ENCODE assay signal across 18 cellular contexts in the genomic region with DNA sequence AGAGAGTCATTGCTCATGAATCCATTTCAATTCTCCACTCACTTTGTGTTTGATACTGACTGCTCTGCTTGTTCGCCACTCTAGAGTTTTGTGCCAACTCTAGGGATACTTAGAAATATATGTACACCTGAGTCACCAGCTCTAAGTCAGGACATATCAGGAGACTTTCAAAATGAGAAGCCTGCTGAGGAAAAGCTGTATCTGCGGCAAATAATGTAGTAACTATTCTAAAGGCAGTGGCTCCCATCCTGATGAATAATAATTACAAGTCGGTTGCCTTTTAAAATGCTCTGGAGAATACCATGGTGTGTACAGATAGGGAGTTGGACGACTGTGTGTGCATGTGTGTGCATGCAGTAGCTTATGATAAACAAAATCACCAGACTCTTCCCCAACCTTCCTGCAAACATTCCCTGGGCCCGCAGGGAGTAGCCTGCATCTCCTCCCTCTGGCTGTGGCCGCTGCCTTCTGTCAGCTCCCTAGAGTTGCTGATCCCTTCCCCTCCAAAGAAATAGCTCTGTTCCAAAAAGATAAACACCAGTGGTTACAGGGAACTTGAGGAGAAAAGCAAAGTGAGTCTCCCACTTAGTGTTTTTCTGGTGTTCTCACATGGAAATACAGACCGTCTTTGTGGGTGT.
A peak's percentile ranks its signal among the peaks of the same experiment; 100 is the strongest.
DNase-seq lines count a peak whose midpoint lies in the region; ATAC-seq and TF ChIP-seq lines count a peak whose summit lies in the region.
"Had no signal": no experiment of that assay in that cellular context is flagged by ENCODE, and none has a peak within 500 bp of the region (broad histone marks: within the 10 kb centered on the region; RNA-seq: fewer than 3 reads in every experiment).

No MANE protein-coding gene starts in this region.

- TF ChIP-seq CTCF in epithelial cell of esophagus (IDR thresholded peaks at IDR 0.05; ENCODE audit: insufficient read depth, low read depth, low read length, missing control alignments), result no peak
- no peak for TF ChIP-seq CTCF in thoracic aorta (IDR thresholded peaks at IDR 0.05)
- no peak for TF ChIP-seq CTCF in upper lobe of right lung (IDR thresholded peaks at IDR 0.05)

- H3K27ac ChIP-seq in mesodermal cell (ENCODE audit: low read depth, low read length, severe bottlenecking) (peak overlapping the region; percentile 54), thoracic aorta (peak overlapping the region; percentile 5 to 27), upper lobe of right lung (no peak overlapping the region)
- H3K27ac ChIP-seq: 22Rv1, BLaER1 had no signal

- no peaks in the 10 kb centered on the region for H3K27me3 ChIP-seq in thoracic aorta (replicated peaks; ENCODE audit: insufficient read depth)
- H3K27me3 ChIP-seq in upper lobe of right lung, result no peaks in the 10 kb centered on the region
- H3K27me3 ChIP-seq: BLaER1 had no signal

- H3K36me3 ChIP-seq in mesodermal cell (ENCODE audit: control insufficient read depth, insufficient read depth, low read length) (no peaks in the 10 kb centered on the region), thoracic aorta (no peaks in the 10 kb centered on the region), upper lobe of right lung (no peaks in the 10 kb centered on the region)
- H3K36me3 ChIP-seq: BLaER1 had no signal

- peak; percentile 32 for DNase-seq in DMS 273 (lab: John Stamatoyannopoulos, UW; ENCODE audit: unreplicated experiment)
- DNase-seq in DMS 273 treated with DMSO at 0.1 percent for 48 hours (lab: John Stamatoyannopoulos, UW), result no peak
- peak; percentile 67 for DNase-seq in epithelial cell of esophagus (ENCODE audit: low read depth)
- DNase-seq in thoracic aorta (ENCODE audit: low spot score), result no peak
- DNase-seq in germinal center (ENCODE audit: low spot score), result no peak
- DNase-seq in activated CD4-positive, alpha-beta T cell treated with anti-CD3 and anti-CD28 coated beads for 48 hours, result no peak
- no peak for DNase-seq in upper lobe of right lung
- DNase-seq: H7, Karpas-422, MM.1S, NCI-H1105 treated with DMSO at 0.1 percent for 48 hours, NCI-H187, NCI-H774 had no signal

- peaks cover 38% of the 10 kb centered on the region for H3K4me1 ChIP-seq in mesodermal cell (ENCODE audit: control insufficient read depth, insufficient read depth, low read length, poor library complexity, severe bottlenecking)
- peaks cover 14 to 49% of the 10 kb centered on the region in 2 donors for H3K4me1 ChIP-seq in thoracic aorta (ENCODE audit: control insufficient read depth in 1 of 2, low read depth in 2 of 2)
- no peaks in the 10 kb centered on the region for H3K4me1 ChIP-seq in upper lobe of right lung
- H3K4me1 ChIP-seq: BLaER1 had no signal

- whole genome bisulfite sequencing in mesodermal cell (ENCODE audit: insufficient coverage in 2 of 2), 2 experiments, result 85 to 100% methylated on average over 2 to 5 of the region's 7 CpGs

- intact Hi-C loops in upper lobe of right lung (cut with DNase I), result no loop called here

- H3K9me3 ChIP-seq in mesodermal cell (ENCODE audit: control insufficient read depth, low read length) (no peaks in the 10 kb centered on the region), thoracic aorta (no peaks in the 10 kb centered on the region), upper lobe of right lung (no peaks in the 10 kb centered on the region)
- H3K9me3 ChIP-seq: BLaER1 had no signal

- no peak overlapping the region for H3K4me3 ChIP-seq in epithelial cell of esophagus (ENCODE audit: low read length)
- no peak overlapping the region for H3K4me3 ChIP-seq in mesodermal cell (ENCODE audit: extremely low read depth, insufficient read depth, low read length, poor library complexity, severe bottlenecking)
- H3K4me3 ChIP-seq in thoracic aorta, result peak overlapping the region; percentile 54
- no peak overlapping the region for H3K4me3 ChIP-seq in upper lobe of right lung
- H3K4me3 ChIP-seq: BLaER1 had no signal

- no peak for ATAC-seq in thoracic aorta (ENCODE audit: insufficient number of reproducible peaks, low FRiP score, low read depth)
- no peak for ATAC-seq in upper lobe of right lung
- ATAC-seq: HepG2, Panc1 had no signal

Comparison
In these comparisons a context has a peak if more than half of its experiments do, and no peak if none do; other contexts are left out.
1. DNase-seq: peak in DMS 273 (single experiment) and epithelial cell of esophagus (single experiment); none in DMS 273 treated with DMSO at 0.1 percent for 48 hours (single experiment), thoracic aorta (single experiment), germinal center (single experiment), activated CD4-positive, alpha-beta T cell treated with anti-CD3 and anti-CD28 coated beads for 48 hours (single experiment) and upper lobe of right lung (single experiment).